9 cellular contexts compared by ENCODE assay signal in the genomic region with DNA sequence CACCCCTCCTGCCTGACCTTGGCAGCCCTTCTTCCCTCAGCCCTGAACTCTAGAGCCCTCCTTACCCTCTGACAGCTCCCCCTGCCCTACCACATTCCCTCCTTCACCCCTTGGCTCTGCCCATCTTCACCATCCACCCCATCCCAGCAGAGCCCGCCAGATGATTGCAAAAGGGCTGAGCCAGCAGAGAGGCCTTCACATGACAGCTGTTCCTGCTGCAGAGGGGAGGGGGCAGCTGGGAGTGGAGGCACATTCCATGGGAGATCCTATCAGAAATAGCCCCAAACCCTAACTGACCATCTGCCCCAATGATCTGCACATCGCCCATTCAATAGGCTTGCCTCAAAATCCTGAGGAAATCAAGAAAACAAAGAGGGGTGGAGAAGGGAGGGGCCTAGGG. TPM values are rescaled to one million over a fixed set of nuclear protein-coding genes. Genes with fewer than 3 reads are reported as not detected.
A peak's percentile ranks its signal among the peaks of the same experiment; 100 is the strongest.
DNase-seq lines count a peak whose midpoint lies in the region; ATAC-seq and TF ChIP-seq lines count a peak whose summit lies in the region.
"Had no signal": no experiment of that assay in that cellular context is flagged by ENCODE, and none has a peak within 500 bp of the region (broad histone marks: within the 10 kb centered on the region; RNA-seq: fewer than 3 reads in every experiment).

No MANE protein-coding gene starts in this region.

- ATAC-seq in RWPE2 (ENCODE audit: low read depth) (no peak), HG02610 (IDR thresholded peaks at IDR 0.05; ENCODE audit: unreplicated experiment) (no peak)

- H3K4me3 ChIP-seq in RWPE2 (ENCODE audit: severe bottlenecking) (no peak overlapping the region), esophagus (ENCODE audit: low read depth in 1 of 2, low read length in 2 of 2) (no peak overlapping the region), skeletal muscle cell (ENCODE audit: low read depth, low read length) (peak overlapping the region; percentile 41)

- H3K4me1 ChIP-seq in RWPE2 (ENCODE audit: insufficient read depth, poor library complexity, severe bottlenecking) = peaks cover 61% of the 10 kb centered on the region
- H3K4me1 ChIP-seq in esophagus (ENCODE audit: control insufficient read depth in 2 of 2, insufficient read depth in 2 of 2, low read length in 1 of 2) = peaks cover 5 to 44% of the 10 kb centered on the region in 2 donors

- DNase-seq in EL (peak; percentile 60), RWPE2 (ENCODE audit: low spot score) (no peak), skeletal muscle cell (ENCODE audit: low read depth) (no peak), cerebellar cortex (ENCODE audit: low spot score) (no peak), DMS53 treated with DMSO at 0.1 percent for 48 hours (lab: John Stamatoyannopoulos, UW; ENCODE audit: unreplicated experiment) (no peak), SKM-1 (lab: John Stamatoyannopoulos, UW; ENCODE audit: unreplicated experiment) (no peak)
- DNase-seq: NCI-H187 had no signal

- H3K27ac ChIP-seq in RWPE2 (ENCODE audit: poor library complexity, severe bottlenecking) (peak overlapping the region; percentile 100), esophagus (ENCODE audit: low read depth in 2 of 2, low read length in 1 of 2) (peak overlapping the region; percentile 100)

- TF ChIP-seq CTCF in RWPE2 (IDR thresholded peaks at IDR 0.05; ENCODE audit: poor library complexity, severe bottlenecking) = no peak

- H3K36me3 ChIP-seq in RWPE2 (ENCODE audit: low read depth) = peaks cover 15% of the 10 kb centered on the region
- peaks cover 0 to 8% of the 10 kb centered on the region in 2 donors for H3K36me3 ChIP-seq in esophagus (ENCODE audit: control insufficient read depth in 2 of 2, insufficient read depth in 2 of 2, low read length in 1 of 2)

- H3K27me3 ChIP-seq in RWPE2 (ENCODE audit: insufficient read depth, poor library complexity, severe bottlenecking) = no peaks in the 10 kb centered on the region
- H3K27me3 ChIP-seq in esophagus (ENCODE audit: control insufficient read depth in 1 of 2, insufficient read depth in 2 of 2, low read length in 2 of 2) = no peaks in the 10 kb centered on the region

- 73 to 94% methylated on average over 2 of the region's 2 CpGs for WGBS in esophagus, 2 donors

- H3K9me3 ChIP-seq in RWPE2 (ENCODE audit: severe bottlenecking) (no peaks in the 10 kb centered on the region), esophagus (ENCODE audit: control insufficient read depth in 2 of 2, insufficient read depth in 1 of 2, low read depth in 1 of 2, low read length in 1 of 2) (no peaks in the 10 kb centered on the region)

RNA-seq across cellular contexts. Expression of a gene that starts 7.8 kb away (rescaled TPM):
- 100 to 1,000 TPM; 168 to 195 TPM for polyA plus RNA-seq in esophagus

RNA-seq across cellular contexts. Expression of a gene that starts 19.3 kb away (rescaled TPM):
- polyA plus RNA-seq in esophagus = 1,000 to 10,000 TPM in 1 of 2 donors, 100 to 1,000 TPM in 1; 884 to 1,495 TPM

RNA-seq across cellular contexts. Expression of a gene that starts 36.9 kb away (rescaled TPM):
- 10 to 100 TPM in 1 of 2 donors, 1 to 10 TPM in 1; 9.0 to 15.2 TPM for polyA plus RNA-seq in esophagus

RNA-seq across cellular contexts. Expression of a gene that starts 47.3 kb away (rescaled TPM):
- 10 to 100 TPM; 76.2 to 90.4 TPM for polyA plus RNA-seq in esophagus

RNA-seq across cellular contexts. Expression of a gene that starts 58.2 kb away (rescaled TPM):
- 100 to 1,000 TPM in 1 of 2 donors, 10 to 100 TPM in 1; 79.0 to 107 TPM for polyA plus RNA-seq in esophagus
